In genomic region chrX:152817082-152817744, GRCh38 we compare ENCODE assay signal across 9 cellular contexts. TPM values are rescaled to one million over a fixed set of nuclear protein-coding genes. Genes with fewer than 3 reads are reported as not detected.
A peak's percentile ranks its signal among the peaks of the same experiment; 100 is the strongest.
DNase-seq lines count a peak whose midpoint lies in the region; ATAC-seq and TF ChIP-seq lines count a peak whose summit lies in the region.
"Had no signal": no experiment of that assay in that cellular context is flagged by ENCODE, and none has a peak within 500 bp of the region (broad histone marks: within the 10 kb centered on the region; RNA-seq: fewer than 3 reads in every experiment).

No MANE protein-coding gene starts in this region.

- TF ChIP-seq CTCF in BE2C (IDR thresholded peaks at IDR 0.05; ENCODE audit: low read depth, low read length): peak; percentile 62

- H3K4me3 ChIP-seq in BE2C (ENCODE audit: low read depth, low read length) (no peak overlapping the region), HAP-1 (no peak overlapping the region)

- H3K4me1 ChIP-seq in BE2C (no peaks in the 10 kb centered on the region), HAP-1 (no peaks in the 10 kb centered on the region; the same call in 1 of the 2 replicates)

- in situ Hi-C loops in HAP-1 (cut with MboI; ENCODE audit: low sequenced_read_pairs): loop anchor here (5.0 to 25.0 kb wide), 2 partner anchors 175 to 1055 kb away; no protein-coding TSS in a partner anchor

- H3K36me3 ChIP-seq in BE2C (no peaks in the 10 kb centered on the region), HAP-1 (replicated peaks) (no peaks in the 10 kb centered on the region)

- H3K9me3 ChIP-seq in BE2C (no peaks in the 10 kb centered on the region), HAP-1 (no peaks in the 10 kb centered on the region)

- DNase-seq in BE2C (peak; percentile 53), HAP-1 (ENCODE audit: low spot score in 2 of 2) (peak; percentile 42 to 66), SKM-1 treated with dmso at 0.1 percent for 144 hours (lab: John Stamatoyannopoulos, UW; ENCODE audit: unreplicated experiment) (peak; percentile 1), glomerular visceral epithelial cell (ENCODE audit: extremely low spot score) (peak; percentile 9), HuH-7.5 (ENCODE audit: low spot score) (no peak)
- DNase-seq in activated CD8-positive, alpha-beta memory T cell treated with anti-CD3 and anti-CD28 coated beads, Interleukin-2, amount 50 U/mL, for 48 hours: no peak

- H3K27me3 ChIP-seq in BE2C (no peaks in the 10 kb centered on the region), HAP-1 (ENCODE audit: low read depth) (peaks cover 8% of the 10 kb centered on the region)

- no peak for ATAC-seq in GM19397 (IDR thresholded peaks at IDR 0.05; ENCODE audit: unreplicated experiment)
- no peak for ATAC-seq in GM19328 (IDR thresholded peaks at IDR 0.05; ENCODE audit: unreplicated experiment)

RNA-seq across cellular contexts. Expression of gene CETN2, which starts 13.3 kb away (rescaled TPM):
- 22.0 TPM for polyA plus RNA-seq in BE2C (2012; ENCODE audit: insufficient read depth, insufficient read length, low read depth)

RNA-seq across cellular contexts. Expression of gene NSDHL, which starts 13.7 kb away (rescaled TPM):
- 45.3 TPM for polyA plus RNA-seq in BE2C (2012; ENCODE audit: insufficient read depth, insufficient read length, low read depth)

RNA-seq across cellular contexts. Expression of gene MAGEA6, which starts 47.7 kb away (rescaled TPM):
- 1.4 TPM for polyA plus RNA-seq in BE2C (2012; ENCODE audit: insufficient read depth, insufficient read length, low read depth)
- polyA plus RNA-seq: IgD-negative memory B cell had no signal

RNA-seq across cellular contexts. Expression of gene CSAG3, which starts 58.2 kb away (rescaled TPM):
- 1.7 TPM for polyA plus RNA-seq in BE2C (2012; ENCODE audit: insufficient read depth, insufficient read length, low read depth)
- polyA plus RNA-seq: IgD-negative memory B cell had no signal

Comparison
In these comparisons a context has a peak if more than half of its experiments do, and no peak if none do; other contexts are left out.
1. DNase-seq: peak in BE2C (single experiment), HAP-1 (2 of 2), SKM-1 treated with dmso at 0.1 percent for 144 hours (single experiment) and glomerular visceral epithelial cell (single experiment); none in HuH-7.5 (single experiment) and activated CD8-positive, alpha-beta memory T cell treated with anti-CD3 and anti-CD28 coated beads, Interleukin-2, amount 50 U/mL, for 48 hours (single experiment).